Comparison of ENCODE assay signal across 31 cellular contexts in genomic region chr18:69999671-70000070, GRCh38. TPM values are rescaled to one million over a fixed set of nuclear protein-coding genes. Genes with fewer than 3 reads are reported as not detected.
"Had no signal": no experiment of that assay in that cellular context is flagged by ENCODE, and none has a peak within 500 bp of the region (broad histone marks: within the 10 kb centered on the region; RNA-seq: fewer than 3 reads in every experiment).

No MANE protein-coding gene starts in this region.

- H3K27ac ChIP-seq: adrenal gland, breast epithelium, cardiac muscle cell, colonic mucosa had no signal

- DNase-seq: activated CD4-positive, alpha-beta memory T cell treated with anti-CD3 and anti-CD28 coated beads for 36 hours; activated CD4-positive, alpha-beta T cell treated with anti-CD3 and anti-CD28 coated beads for 36 hours; activated CD4-positive, alpha-beta T cell treated with anti-CD3 and anti-CD28 coated beads, Interleukin-2, amount 10 ng/mL, durations not matched to agents 24 days and 14 days; activated CD4-positive, CD25-positive, alpha-beta regulatory T cell; activated CD4-positive, CD25-positive, alpha-beta regulatory T cell treated with anti-CD3 and anti-CD28 coated beads, Interleukin-2, amount 50 U/mL, for 72 hours; activated CD8-positive, alpha-beta memory T cell treated with anti-CD3 and anti-CD28 coated beads, Interleukin-2, amount 10 ng/mL, durations not matched to agents 7 days and 5 days; activated CD8-positive, alpha-beta memory T cell treated with anti-CD3 and anti-CD28 coated beads, Interleukin-2, amount 50 U/mL, for 4 hours; activated CD8-positive, alpha-beta T cell treated with anti-CD3 and anti-CD28 coated beads, Interleukin-2, amount 10 ng/mL, durations not matched to agents 7 days and 5 days; activated effector memory CD4-positive, alpha-beta T cell treated with anti-CD3 and anti-CD28 coated beads, Interleukin-2, amount 50 U/mL, for 16 hours; activated naive CD4-positive, alpha-beta T cell treated with anti-CD3 and anti-CD28 coated beads for 36 hours; activated naive CD8-positive, alpha-beta T cell treated with anti-CD3 and anti-CD28 coated beads for 36 hours; activated naive CD8-positive, alpha-beta T cell treated with anti-CD3 and anti-CD28 coated beads, Interleukin-2, amount 50 U/mL, for 24 hours; activated T-cell treated with anti-CD3 and anti-CD28 coated beads, Interleukin-2, amount 50 U/mL, for 1 hour; activated T-cell treated with anti-CD3 and anti-CD28 coated beads, Interleukin-2, amount 50 U/mL, for 48 hours; adrenal gland; amygdala; aorta; central memory CD4-positive, alpha-beta T cell; colonic mucosa; effector CD8-positive, alpha-beta T cell; foreskin fibroblast; heart right ventricle; T-helper 2 cell had no signal

- H3K27me3 ChIP-seq: adrenal gland, breast epithelium, cardiac muscle cell, colonic mucosa, heart right ventricle had no signal

- H3K9me3 Mint-ChIP-seq: activated CD4-positive, alpha-beta memory T cell treated with anti-CD3 and anti-CD28 coated beads for 36 hours; activated naive CD4-positive, alpha-beta T cell treated with anti-CD3 and anti-CD28 coated beads for 36 hours; activated T-helper 1 cell treated with anti-CD3 and anti-CD28 coated beads, Interleukin-12 subunit alpha, Interleukin-12 subunit beta, Interleukin-2, Interleukin-4 antibody, amounts not matched to agents 30 ng/mL and 10 ng/mL and 1 ng/mL, durations not matched to agents 14 hours and 24 hours and 36 hours; activated T-helper 2 cell treated with anti-CD3 and anti-CD28 coated beads, Interferon-gamma antibody, Interleukin-2, Interleukin-4, amounts not matched to agents 10 μg/mL and 5 μg/mL and 100 μg/mL, durations not matched to agents 14 hours and 24 hours and 36 hours; brain had no signal

- H3K4me3 ChIP-seq: adrenal gland, breast epithelium, cardiac muscle cell, colonic mucosa, heart right ventricle had no signal

- H3K4me3 Mint-ChIP-seq: activated CD4-positive, alpha-beta memory T cell treated with anti-CD3 and anti-CD28 coated beads for 36 hours; activated CD4-positive, alpha-beta T cell treated with anti-CD3 and anti-CD28 coated beads for 36 hours; activated CD4-positive, alpha-beta T cell treated with anti-CD3 and anti-CD28 coated beads, Interleukin-2, amount 10 ng/mL, durations not matched to agents 24 days and 14 days; activated CD8-positive, alpha-beta memory T cell treated with anti-CD3 and anti-CD28 coated beads, Interleukin-2, amount 10 ng/mL, durations not matched to agents 7 days and 5 days; activated CD8-positive, alpha-beta T cell treated with anti-CD3 and anti-CD28 coated beads, Interleukin-2, amount 10 ng/mL, durations not matched to agents 7 days and 5 days; activated naive CD4-positive, alpha-beta T cell treated with anti-CD3 and anti-CD28 coated beads for 36 hours; activated naive CD4-positive, alpha-beta T cell treated with anti-CD3 and anti-CD28 coated beads, Interleukin-2, amount 50 U/mL, for 24 hours; activated naive CD8-positive, alpha-beta T cell treated with anti-CD3 and anti-CD28 coated beads for 36 hours; activated naive CD8-positive, alpha-beta T cell treated with anti-CD3 and anti-CD28 coated beads, Interleukin-2, amount 50 U/mL, for 24 hours; activated T-helper 1 cell treated with anti-CD3 and anti-CD28 coated beads, Interleukin-12 subunit alpha, Interleukin-12 subunit beta, Interleukin-2, Interleukin-4 antibody, amounts not matched to agents 30 ng/mL and 10 ng/mL and 1 ng/mL, durations not matched to agents 14 hours and 24 hours and 36 hours; brain had no signal

- H3K36me3 ChIP-seq: adrenal gland, breast epithelium, colonic mucosa had no signal

- H3K27ac Mint-ChIP-seq: activated CD4-positive, alpha-beta memory T cell treated with anti-CD3 and anti-CD28 coated beads for 36 hours; activated CD4-positive, alpha-beta T cell treated with anti-CD3 and anti-CD28 coated beads for 36 hours; activated CD4-positive, alpha-beta T cell treated with anti-CD3 and anti-CD28 coated beads, Interleukin-2, amount 10 ng/mL, durations not matched to agents 24 days and 14 days; activated CD8-positive, alpha-beta memory T cell treated with anti-CD3 and anti-CD28 coated beads, Interleukin-2, amount 10 ng/mL, durations not matched to agents 7 days and 5 days; activated CD8-positive, alpha-beta T cell treated with anti-CD3 and anti-CD28 coated beads, Interleukin-2, amount 10 ng/mL, durations not matched to agents 7 days and 5 days; activated naive CD4-positive, alpha-beta T cell treated with anti-CD3 and anti-CD28 coated beads for 36 hours; activated naive CD4-positive, alpha-beta T cell treated with anti-CD3 and anti-CD28 coated beads, Interleukin-2, amount 50 U/mL, for 24 hours; activated naive CD8-positive, alpha-beta T cell treated with anti-CD3 and anti-CD28 coated beads for 36 hours; activated naive CD8-positive, alpha-beta T cell treated with anti-CD3 and anti-CD28 coated beads, Interleukin-2, amount 50 U/mL, for 24 hours; activated T-helper 1 cell treated with anti-CD3 and anti-CD28 coated beads, Interleukin-12 subunit alpha, Interleukin-12 subunit beta, Interleukin-2, Interleukin-4 antibody, amounts not matched to agents 30 ng/mL and 10 ng/mL and 1 ng/mL, durations not matched to agents 14 hours and 24 hours and 36 hours; activated T-helper 2 cell treated with anti-CD3 and anti-CD28 coated beads, Interferon-gamma antibody, Interleukin-2, Interleukin-4, amounts not matched to agents 10 μg/mL and 5 μg/mL and 100 μg/mL, durations not matched to agents 14 hours and 24 hours and 36 hours had no signal

- H3K4me1 ChIP-seq: adrenal gland, breast epithelium, colonic mucosa had no signal

- H3K27me3 Mint-ChIP-seq: activated CD4-positive, alpha-beta memory T cell treated with anti-CD3 and anti-CD28 coated beads for 36 hours; activated CD4-positive, alpha-beta T cell treated with anti-CD3 and anti-CD28 coated beads for 36 hours; activated CD4-positive, alpha-beta T cell treated with anti-CD3 and anti-CD28 coated beads, Interleukin-2, amount 10 ng/mL, durations not matched to agents 24 days and 14 days; activated CD8-positive, alpha-beta memory T cell treated with anti-CD3 and anti-CD28 coated beads, Interleukin-2, amount 10 ng/mL, durations not matched to agents 7 days and 5 days; activated naive CD4-positive, alpha-beta T cell treated with anti-CD3 and anti-CD28 coated beads, Interleukin-2, amount 50 U/mL, for 24 hours; activated naive CD8-positive, alpha-beta T cell treated with anti-CD3 and anti-CD28 coated beads for 36 hours; activated naive CD8-positive, alpha-beta T cell treated with anti-CD3 and anti-CD28 coated beads, Interleukin-2, amount 50 U/mL, for 24 hours; brain had no signal

- ATAC-seq: activated CD4-positive, alpha-beta T cell treated with anti-CD3 and anti-CD28 coated beads for 36 hours; activated CD8-positive, alpha-beta memory T cell treated with anti-CD3 and anti-CD28 coated beads, Interleukin-2, amount 10 ng/mL, durations not matched to agents 7 days and 5 days; activated CD8-positive, alpha-beta T cell treated with anti-CD3 and anti-CD28 coated beads, Interleukin-2, amount 10 ng/mL, durations not matched to agents 7 days and 5 days; activated naive CD8-positive, alpha-beta T cell treated with anti-CD3 and anti-CD28 coated beads, Interleukin-2, amount 50 U/mL, for 24 hours; esophagus mucosa had no signal

RNA-seq across cellular contexts. Expression of gene CD226, which starts 52.0 kb away (rescaled TPM):
- polyA plus RNA-seq: cardiac muscle cell, endothelial cell of umbilical vein had no signal
